In genomic region chr7:74302745-74303221, GRCh38 we compare ENCODE assay signal across 18 cellular contexts. TPM values are rescaled to one million over a fixed set of nuclear protein-coding genes. Genes with fewer than 3 reads are reported as not detected.
A peak's percentile ranks its signal among the peaks of the same experiment; 100 is the strongest.
DNase-seq lines count a peak whose midpoint lies in the region; ATAC-seq and TF ChIP-seq lines count a peak whose summit lies in the region.
"Had no signal": no experiment of that assay in that cellular context is flagged by ENCODE, and none has a peak within 500 bp of the region (broad histone marks: within the 10 kb centered on the region; RNA-seq: fewer than 3 reads in every experiment).

No MANE protein-coding gene starts in this region.

- no peak for TF ChIP-seq CTCF in 22Rv1 (IDR thresholded peaks at IDR 0.05)
- no peak for TF ChIP-seq CTCF in WTC11 (IDR thresholded peaks at IDR 0.05)

- CTCF ChIA-PET in WTC11 (lab: Charles Lee), result interaction anchor here (0.6 to 1.5 kb wide), 5 partner anchors 21 to 103 kb away, joined by 3 to 5 read pairs (median 3); no protein-coding TSS in a partner anchor

- ATAC-seq in WTC11, result no peak
- ATAC-seq: mucosa of descending colon, upper lobe of right lung had no signal

- H3K4me1 Mint-ChIP-seq in WTC11, result peaks cover 5% of the 10 kb centered on the region
- H3K4me1 Mint-ChIP-seq: endodermal cell had no signal

- DNase-seq in HT-29 (ENCODE audit: low spot score) (peak; percentile 40), WTC11 (ENCODE audit: low spot score) (no peak), myocyte (ENCODE audit: low read depth) (peak; percentile 81), NCI-H1092 (lab: John Stamatoyannopoulos, UW) (no peak), SHP77 (lab: John Stamatoyannopoulos, UW) (no peak), NCI-H446 treated with DMSO at 0.1 percent for 48 hours (lab: John Stamatoyannopoulos, UW) (no peak)
- no peak for DNase-seq in effector CD8-positive, alpha-beta T cell (lab: John Stamatoyannopoulos, UW)
- DNase-seq: ACHN; activated naive CD4-positive, alpha-beta T cell treated with anti-CD3 and anti-CD28 coated beads, Interleukin-2, amount 50 U/mL, for 16 hours; Calu3; endodermal cell; mucosa of descending colon; NCI-H1417 treated with DMSO at 0.1 percent for 48 hours; NCI-H2107; T1000; upper lobe of right lung had no signal

- H3K27me3 Mint-ChIP-seq in WTC11 (ENCODE audit: low read depth), result no peaks in the 10 kb centered on the region

- POLR2A ChIA-PET in WTC11 (lab: Charles Lee), result no interaction called here

- peak overlapping the region; percentile 25 for H3K27ac ChIP-seq in 22Rv1
- H3K27ac ChIP-seq: coronary artery, upper lobe of right lung had no signal

- H3K36me3 Mint-ChIP-seq in WTC11, result no peaks in the 10 kb centered on the region

- H3K4me3 Mint-ChIP-seq in WTC11, result no peak overlapping the region
- H3K4me3 Mint-ChIP-seq: endodermal cell had no signal

- peak overlapping the region; percentile 65; the same call in 1 of the 2 replicates for H3K27ac Mint-ChIP-seq in WTC11
- H3K27ac Mint-ChIP-seq: endodermal cell had no signal

- no peaks in the 10 kb centered on the region for H3K9me3 Mint-ChIP-seq in WTC11
- H3K9me3 Mint-ChIP-seq: endodermal cell had no signal

TF ChIP-seq in WTC11, 78 proteins besides CTCF, POLR2A, EP300 and RAD21:
- TF ChIP-seq KAT7 (CRISPR knock-in tag; IDR thresholded peaks at IDR 0.05; ENCODE audit: borderline replicate concordance) (no peak), ETV6 (CRISPR knock-in tag; IDR thresholded peaks at IDR 0.05) (no peak), ZBTB21 (CRISPR knock-in tag; IDR thresholded peaks at IDR 0.05; ENCODE audit: borderline replicate concordance) (no peak), JAZF1 (CRISPR knock-in tag; IDR thresholded peaks at IDR 0.05) (no peak), GRHL2 (CRISPR knock-in tag; IDR thresholded peaks at IDR 0.05; ENCODE audit: insufficient replicate concordance, severe bottlenecking) (no peak), SMAD4 (CRISPR knock-in tag; IDR thresholded peaks at IDR 0.05) (no peak), NR1H2 (CRISPR knock-in tag; IDR thresholded peaks at IDR 0.05) (no peak), RORB (CRISPR knock-in tag; IDR thresholded peaks at IDR 0.05) (no peak), ZNF121 (CRISPR knock-in tag; IDR thresholded peaks at IDR 0.05) (no peak), ATF6 (CRISPR knock-in tag; IDR thresholded peaks at IDR 0.05) (no peak), CREB1 (CRISPR knock-in tag; IDR thresholded peaks at IDR 0.05) (no peak), ATF2 (CRISPR knock-in tag; IDR thresholded peaks at IDR 0.05; ENCODE audit: borderline replicate concordance, low read depth) (no peak)
TF ChIP-seq in WTC11: peak in this region for 0.

RNA-seq across cellular contexts. Expression of gene CLIP2, which starts 13.6 kb away (rescaled TPM):
- 13.5 and 14.0 TPM in 2 replicates for total RNA-seq in HT-29 (2014; rRNA removed; shearing (Covaris generic))
- total RNA-seq in WTC11 (2021) (48.1 to 49.7 TPM (median 48.4 TPM) in 3 replicates), myocyte (14.5 and 22.7 TPM in 2 replicates)
- polyA plus RNA-seq in myocyte (2012), result 13.4 TPM

RNA-seq across cellular contexts. Expression of gene RFC2, which starts 48.6 kb away (rescaled TPM):
- total RNA-seq in HT-29 (2014; rRNA removed; shearing (Covaris generic)), result 60.3 and 63.3 TPM in 2 replicates
- total RNA-seq in WTC11 (2021), result 74.1 to 80.7 TPM (median 79.4 TPM) in 3 replicates
- 12.1 and 13.0 TPM in 2 replicates for total RNA-seq in myocyte
- 14.4 TPM for polyA plus RNA-seq in myocyte (2012)

Comparison
In these comparisons a context has a peak if more than half of its experiments do, and no peak if none do; other contexts are left out.
1. DNase-seq: peak in HT-29 (single experiment) and myocyte (single experiment); none in WTC11 (single experiment), NCI-H1092 (single experiment), SHP77 (0 of 2), effector CD8-positive, alpha-beta T cell (single experiment) and NCI-H446 treated with DMSO at 0.1 percent for 48 hours (single experiment).